Comparison of ENCODE assay signal across 2 cellular contexts in genomic region chr9:131590907-131591844, GRCh38.
TF ChIP-seq lines count a peak whose summit lies in the region.

No MANE protein-coding gene starts in this region.

TF ChIP-seq in HEK293, 187 proteins besides CTCF, POLR2A, EP300 and RAD21 (continued from another document):
- no peak for TF ChIP-seq ZNF449 (tag by site-specific recombination; IDR thresholded peaks at IDR 0.05)
- TF ChIP-seq ZNF560 (tag by site-specific recombination; IDR thresholded peaks at IDR 0.05; ENCODE audit: borderline replicate concordance) = no peak
- TF ChIP-seq ZNF350 (tag by site-specific recombination; IDR thresholded peaks at IDR 0.05) = no peak

TF ChIP-seq in HepG2, 621 proteins besides CTCF, POLR2A, EP300 and RAD21 (continued from another document):
- TF ChIP-seq, protein P1, sequence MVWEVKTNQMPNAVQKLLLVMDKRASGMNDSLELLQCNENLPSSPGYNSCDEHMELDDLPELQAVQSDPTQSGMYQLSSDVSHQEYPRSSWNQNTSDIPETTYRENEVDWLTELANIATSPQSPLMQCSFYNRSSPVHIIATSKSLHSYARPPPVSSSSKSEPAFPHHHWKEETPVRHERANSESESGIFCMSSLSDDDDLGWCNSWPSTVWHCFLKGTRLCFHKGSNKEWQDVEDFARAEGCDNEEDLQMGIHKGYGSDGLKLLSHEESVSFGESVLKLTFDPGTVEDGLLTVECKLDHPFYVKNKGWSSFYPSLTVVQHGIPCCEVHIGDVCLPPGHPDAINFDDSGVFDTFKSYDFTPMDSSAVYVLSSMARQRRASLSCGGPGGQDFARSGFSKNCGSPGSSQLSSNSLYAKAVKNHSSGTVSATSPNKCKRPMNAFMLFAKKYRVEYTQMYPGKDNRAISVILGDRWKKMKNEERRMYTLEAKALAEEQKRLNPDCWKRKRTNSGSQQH (CRISPR knock-in tag; IDR thresholded peaks at IDR 0.05; ENCODE audit: low read depth) = no peak
- TF ChIP-seq SMAD3 (CRISPR knock-in tag; IDR thresholded peaks at IDR 0.05) (peak; percentile 39; the same call in 1 of the 2 replicates), ZNF232 (CRISPR knock-in tag; IDR thresholded peaks at IDR 0.05; ENCODE audit: borderline replicate concordance) (no peak), ZNF138 (CRISPR knock-in tag; IDR thresholded peaks at IDR 0.05; ENCODE audit: low read depth) (no peak), ZNF180 (CRISPR knock-in tag; IDR thresholded peaks at IDR 0.05; ENCODE audit: borderline replicate concordance, low read depth) (0 out of 2 replicates have a peak, but pooled peaks have one; percentile 46)
